Comparison of ENCODE assay signal across 23 cellular contexts in genomic region chr17:50181155-50181554, GRCh38. TPM values are rescaled to one million over a fixed set of nuclear protein-coding genes. Genes with fewer than 3 reads are reported as not detected.
A peak's percentile ranks its signal among the peaks of the same experiment; 100 is the strongest.
DNase-seq lines count a peak whose midpoint lies in the region; ATAC-seq, FAIRE-seq and TF ChIP-seq lines count a peak whose summit lies in the region.
"Had no signal": no experiment of that assay in that cellular context is flagged by ENCODE, and none has a peak within 500 bp of the region (broad histone marks: within the 10 kb centered on the region; RNA-seq: fewer than 3 reads in every experiment).

No MANE protein-coding gene starts in this region.

- H3K4me2 ChIP-seq in astrocyte (ENCODE audit: low read length) (no peak overlapping the region), skeletal muscle satellite cell (ENCODE audit: low read length) (no peak overlapping the region)

- H3K4me1 Mint-ChIP-seq in astrocyte (ENCODE audit: low read depth, unreplicated experiment) = peaks cover 67% of the 10 kb centered on the region

- peak overlapping the region; percentile 58 for H3K4me3 Mint-ChIP-seq in astrocyte (ENCODE audit: unreplicated experiment)
- H3K4me3 Mint-ChIP-seq: activated naive CD4-positive, alpha-beta T cell treated with anti-CD3 and anti-CD28 coated beads, Interleukin-2, amount 10 ng/mL, durations not matched to agents 7 days and 5 days; B cell had no signal

- ATAC-seq in lower lobe of right lung (no peak), GM21447 (IDR thresholded peaks at IDR 0.05; ENCODE audit: unreplicated experiment) (no peak)
- ATAC-seq: activated CD4-positive, CD25-positive, alpha-beta regulatory T cell treated with anti-CD3 and anti-CD28 coated beads, Interleukin-2, amount 50 U/mL, for 24 hours; gastroesophageal sphincter; mucosa of descending colon had no signal

- intact Hi-C loops in lower lobe of right lung (cut with DNase I) = no loop called here

- H3K4me3 ChIP-seq in astrocyte (ENCODE audit: insufficient read depth, low read depth, low read length) (no peak overlapping the region), lower lobe of right lung (no peak overlapping the region), skeletal muscle satellite cell (ENCODE audit: low read length) (no peak overlapping the region)
- H3K4me3 ChIP-seq: gastroesophageal sphincter, mucosa of descending colon, prostate gland, thyroid gland had no signal

- H2AFZ ChIP-seq in astrocyte (ENCODE audit: low read depth, low read length) = no peak overlapping the region

- H3K27ac Mint-ChIP-seq in astrocyte (ENCODE audit: unreplicated experiment) = peak overlapping the region; percentile 98
- H3K27ac Mint-ChIP-seq: activated naive CD4-positive, alpha-beta T cell treated with anti-CD3 and anti-CD28 coated beads, Interleukin-2, amount 10 ng/mL, durations not matched to agents 7 days and 5 days had no signal

- H3K9me3 ChIP-seq in astrocyte (ENCODE audit: insufficient read depth, low read depth, low read length) (no peaks in the 10 kb centered on the region), lower lobe of right lung (no peaks in the 10 kb centered on the region), skeletal muscle satellite cell (replicated peaks; ENCODE audit: low read length) (no peaks in the 10 kb centered on the region)
- H3K9me3 ChIP-seq: gastroesophageal sphincter, mucosa of descending colon, prostate gland, thyroid gland had no signal

- peaks cover 38% of the 10 kb centered on the region for H3K4me1 ChIP-seq in astrocyte (ENCODE audit: insufficient read depth, low read length)
- H3K4me1 ChIP-seq in lower lobe of right lung = peaks cover 26% of the 10 kb centered on the region
- peaks cover 69% of the 10 kb centered on the region for H3K4me1 ChIP-seq in skeletal muscle satellite cell (ENCODE audit: control insufficient read depth, insufficient read depth, low read length)

- H3K27me3 Mint-ChIP-seq in astrocyte (ENCODE audit: low read depth, unreplicated experiment) = no peaks in the 10 kb centered on the region
- H3K27me3 Mint-ChIP-seq: B cell had no signal

- H3K9me3 Mint-ChIP-seq in astrocyte (ENCODE audit: unreplicated experiment) = peaks cover 3% of the 10 kb centered on the region
- H3K9me3 Mint-ChIP-seq: activated naive CD4-positive, alpha-beta T cell treated with anti-CD3 and anti-CD28 coated beads, Interleukin-2, amount 10 ng/mL, durations not matched to agents 7 days and 5 days had no signal

- H3K36me3 ChIP-seq in astrocyte (ENCODE audit: insufficient read depth, low read length) (peaks cover 23% of the 10 kb centered on the region), lower lobe of right lung (peaks cover 7% of the 10 kb centered on the region), skeletal muscle satellite cell (ENCODE audit: insufficient read depth, low read length) (peaks cover 39% of the 10 kb centered on the region)
- H3K36me3 ChIP-seq: prostate gland, thyroid gland had no signal

- peak; percentile 66 for DNase-seq in COLO829 (ENCODE audit: low spot score)
- DNase-seq in astrocyte (ENCODE audit: low read depth) = no peak
- DNase-seq in lower lobe of right lung = peak; percentile 20
- no peak for DNase-seq in NK-92 treated with Interleukin-12 subunit alpha and Interleukin-12 subunit beta, amount 100 ng/mL, for 24 hours (lab: John Stamatoyannopoulos, UW)
- no peak for DNase-seq in T-helper 9 cell
- no peak for DNase-seq in activated effector memory CD4-positive, alpha-beta T cell treated with Interleukin-2 at 50 U/mL for 16 hours
- DNase-seq: activated CD8-positive, alpha-beta memory T cell treated with anti-CD3 and anti-CD28 coated beads, Interleukin-2, amount 50 U/mL, for 48 hours; activated naive CD4-positive, alpha-beta T cell treated with anti-CD3 and anti-CD28 coated beads, Interleukin-2, amount 10 ng/mL, durations not matched to agents 7 days and 5 days; cerebellar nuclear complex; NCI-H2029; NCI-H526; stimulated activated CD4-positive, alpha-beta T cell treated with anti-CD3 and anti-CD28 coated beads, Interleukin-1b, Interleukin-23, amount 100 ng/mL, for 48 hours; thyroid gland had no signal

- H3K27me3 ChIP-seq in astrocyte (ENCODE audit: insufficient read depth, low read length) = no peaks in the 10 kb centered on the region
- no peaks in the 10 kb centered on the region for H3K27me3 ChIP-seq in lower lobe of right lung (ENCODE audit: low read depth)
- H3K27me3 ChIP-seq in skeletal muscle satellite cell (ENCODE audit: control insufficient read depth, insufficient read depth, low read length) = no peaks in the 10 kb centered on the region
- H3K27me3 ChIP-seq: gastroesophageal sphincter, thyroid gland had no signal

- H3K27ac ChIP-seq in astrocyte (ENCODE audit: low read depth, low read length) (peak overlapping the region; percentile 100), lower lobe of right lung (no peak overlapping the region)
- H3K27ac ChIP-seq: prostate gland, thyroid gland had no signal

- peak overlapping the region; percentile 53 for H3K9ac ChIP-seq in astrocyte (ENCODE audit: low read length)
- peak overlapping the region; percentile 37 for H3K9ac ChIP-seq in skeletal muscle satellite cell (ENCODE audit: low read depth, low read length)

- H4K20me1 ChIP-seq in astrocyte (ENCODE audit: insufficient read depth, low read length) = peaks cover 48% of the 10 kb centered on the region

- FAIRE-seq in astrocyte (lab: Jason Lieb, UNC) = no peak
- FAIRE-seq: endothelial cell of umbilical vein, RCC 7860 had no signal

- H3K79me2 ChIP-seq in astrocyte (ENCODE audit: insufficient read depth, low read length) = peaks cover 4% of the 10 kb centered on the region

- peaks cover 26% of the 10 kb centered on the region for H3K36me3 Mint-ChIP-seq in astrocyte (ENCODE audit: low read depth, unreplicated experiment)
- H3K36me3 Mint-ChIP-seq: activated naive CD4-positive, alpha-beta T cell treated with anti-CD3 and anti-CD28 coated beads, Interleukin-2, amount 10 ng/mL, durations not matched to agents 7 days and 5 days had no signal

- TF ChIP-seq CTCF in astrocyte (IDR thresholded peaks at IDR 0.05; ENCODE audit: insufficient read depth, low read depth, low read length) (no peak), lower lobe of right lung (IDR thresholded peaks at IDR 0.05) (no peak)

RNA-seq across cellular contexts. Expression of gene SGCA, which starts 15.3 kb away (rescaled TPM):
- 0.32 TPM in 1 of 2 replicates, not detected in the other for total RNA-seq in astrocyte
- total RNA-seq in lower lobe of right lung = 9.1 TPM
- total RNA-seq in skeletal muscle satellite cell (2012; rRNA removed) = 2.5 and 15.7 TPM in 2 replicates
- total RNA-seq: endothelial cell of umbilical vein, M059J had no signal

RNA-seq across cellular contexts. Expression of gene COL1A1, which starts 20.3 kb away (rescaled TPM):
- total RNA-seq in astrocyte (12,796 and 18,656 TPM in 2 replicates), lower lobe of right lung (142 TPM)
- total RNA-seq in skeletal muscle satellite cell (2012; rRNA removed) = 1,202 and 1,869 TPM in 2 replicates

RNA-seq across cellular contexts. Expression of gene PPP1R9B, which starts 30.7 kb away (rescaled TPM):
- 73.6 and 75.9 TPM in 2 replicates for total RNA-seq in astrocyte
- total RNA-seq in lower lobe of right lung = 92.6 TPM
- total RNA-seq in skeletal muscle satellite cell (2012; rRNA removed) = 29.2 and 29.5 TPM in 2 replicates

RNA-seq across cellular contexts. Expression of gene SAMD14, which starts 51.2 kb away (rescaled TPM):
- 9.7 and 10.8 TPM in 2 replicates for total RNA-seq in astrocyte
- 9.2 TPM for total RNA-seq in lower lobe of right lung
- 0.44 and 0.51 TPM in 2 replicates for total RNA-seq in skeletal muscle satellite cell (2012; rRNA removed)

Comparison
In these comparisons a context has a peak if more than half of its experiments do, and no peak if none do; other contexts are left out.
1. DNase-seq: peak in COLO829 (single experiment) and lower lobe of right lung (single experiment); none in astrocyte (single experiment), NK-92 treated with Interleukin-12 subunit alpha and Interleukin-12 subunit beta, amount 100 ng/mL, for 24 hours (single experiment), T-helper 9 cell (single experiment) and activated effector memory CD4-positive, alpha-beta T cell treated with Interleukin-2 at 50 U/mL for 16 hours (single experiment).
2. RNA of gene COL1A1, which starts 20.3 kb away (total RNA-seq): 12,796 to 18,656 TPM in astrocyte; 142 TPM in lower lobe of right lung (single experiment); every median in the first group is over 10 times any median in the second.